ENCODE assay signal across 11 cellular contexts in the genomic region with DNA sequence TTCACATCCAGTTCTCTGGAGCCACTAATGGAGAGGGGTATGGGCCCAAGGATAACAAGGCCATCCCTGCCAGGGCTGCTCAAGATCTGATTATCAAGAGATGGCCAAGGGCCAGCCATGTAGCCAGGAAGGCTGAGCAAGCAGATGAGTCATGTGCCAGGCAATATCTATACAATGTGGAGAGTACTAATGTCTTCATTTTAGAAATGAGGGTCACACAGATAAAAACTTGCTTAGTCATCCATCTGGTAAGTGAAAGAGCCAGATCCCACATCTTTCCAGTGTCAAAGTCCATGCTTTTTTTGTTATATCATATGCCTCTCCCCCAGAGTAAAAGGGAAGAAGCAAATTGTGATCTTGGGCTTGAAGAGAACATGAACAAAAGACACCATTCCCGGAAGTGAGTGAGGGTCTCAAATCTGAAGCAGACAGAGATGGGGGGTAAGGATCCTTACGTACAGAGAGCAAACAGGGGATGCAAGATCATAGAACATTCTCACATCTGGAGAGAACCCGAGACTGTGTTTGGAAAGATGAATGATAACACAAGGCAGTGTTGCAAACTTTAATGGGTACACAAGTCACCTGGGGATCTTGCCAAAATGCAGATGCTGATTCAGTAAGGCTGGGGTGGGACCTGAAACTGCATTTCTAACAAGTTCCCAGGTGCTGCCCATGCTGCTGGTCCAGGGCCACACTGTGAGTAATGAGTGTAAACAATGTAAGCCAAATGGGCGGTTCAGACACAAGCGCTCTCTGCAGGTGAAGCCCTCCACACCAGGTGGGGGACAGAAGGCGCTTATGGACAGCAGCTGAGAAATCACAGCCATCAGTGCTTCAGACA. TPM values are rescaled to one million over a fixed set of nuclear protein-coding genes. Genes with fewer than 3 reads are reported as not detected.
A peak's percentile ranks its signal among the peaks of the same experiment; 100 is the strongest.
DNase-seq lines count a peak whose midpoint lies in the region; ATAC-seq and TF ChIP-seq lines count a peak whose summit lies in the region.
"Had no signal": no experiment of that assay in that cellular context is flagged by ENCODE, and none has a peak within 500 bp of the region (broad histone marks: within the 10 kb centered on the region; RNA-seq: fewer than 3 reads in every experiment).

No MANE protein-coding gene starts in this region.

- no peaks in the 10 kb centered on the region for H3K36me3 Mint-ChIP-seq in nephron (ENCODE audit: low read depth)
- peaks cover 2% of the 10 kb centered on the region for H3K36me3 Mint-ChIP-seq in effector memory CD8-positive, alpha-beta T cell (ENCODE audit: insufficient read depth)
- no peaks in the 10 kb centered on the region for H3K36me3 Mint-ChIP-seq in stimulated activated memory B cell treated with anti-CD40 and anti-IgM and Interleukin-4, amounts not matched to agents 10 μg/mL and 1 μg/mL and 100 μg/mL, for 72 hours

- in situ Hi-C loops in Caki2 (cut with HindIII; ENCODE audit: low pct_unique_long_range_greater_than_20kb, low sequenced_read_pairs): no loop called here

- H3K4me3 Mint-ChIP-seq in nephron: no peak overlapping the region
- H3K4me3 Mint-ChIP-seq in effector memory CD8-positive, alpha-beta T cell: no peak overlapping the region
- H3K4me3 Mint-ChIP-seq in stimulated activated memory B cell treated with anti-CD40 and anti-IgM and Interleukin-4, amounts not matched to agents 10 μg/mL and 1 μg/mL and 100 μg/mL, for 72 hours: no peak overlapping the region
- H3K4me3 Mint-ChIP-seq: activated T-helper 1 cell treated with anti-CD3 and anti-CD28 coated beads, Interleukin-12 subunit alpha, Interleukin-12 subunit beta, Interleukin-2, Interleukin-4 antibody, amounts not matched to agents 30 ng/mL and 10 ng/mL and 1 ng/mL, durations not matched to agents 14 hours and 24 hours and 36 hours had no signal

- no peaks in the 10 kb centered on the region for H3K27me3 Mint-ChIP-seq in nephron (ENCODE audit: low read depth)
- H3K27me3 Mint-ChIP-seq in effector memory CD8-positive, alpha-beta T cell: peaks cover 20 to 30% of the 10 kb centered on the region in 2 donors
- H3K27me3 Mint-ChIP-seq in stimulated activated memory B cell treated with anti-CD40 and anti-IgM and Interleukin-4, amounts not matched to agents 10 μg/mL and 1 μg/mL and 100 μg/mL, for 72 hours: peaks cover 15% of the 10 kb centered on the region

- TF ChIP-seq CTCF in choroid plexus epithelial cell (conservative IDR thresholded peaks at IDR 0.05; ENCODE audit: low read depth, low read length) (no peak), nephron (IDR thresholded peaks at IDR 0.05; ENCODE audit: unreplicated experiment in 3 of 3) (no peak)

- H3K4me1 Mint-ChIP-seq in nephron: peaks cover 27% of the 10 kb centered on the region
- no peaks in the 10 kb centered on the region for H3K4me1 Mint-ChIP-seq in effector memory CD8-positive, alpha-beta T cell (ENCODE audit: low read depth in 2 of 2)
- H3K4me1 Mint-ChIP-seq in stimulated activated memory B cell treated with anti-CD40 and anti-IgM and Interleukin-4, amounts not matched to agents 10 μg/mL and 1 μg/mL and 100 μg/mL, for 72 hours: no peaks in the 10 kb centered on the region

- peaks cover 5% of the 10 kb centered on the region for H3K9me3 Mint-ChIP-seq in nephron
- no peaks in the 10 kb centered on the region for H3K9me3 Mint-ChIP-seq in effector memory CD8-positive, alpha-beta T cell
- H3K9me3 Mint-ChIP-seq in stimulated activated memory B cell treated with anti-CD40 and anti-IgM and Interleukin-4, amounts not matched to agents 10 μg/mL and 1 μg/mL and 100 μg/mL, for 72 hours: peaks cover 3% of the 10 kb centered on the region
- H3K9me3 Mint-ChIP-seq: activated T-helper 1 cell treated with anti-CD3 and anti-CD28 coated beads, Interleukin-12 subunit alpha, Interleukin-12 subunit beta, Interleukin-2, Interleukin-4 antibody, amounts not matched to agents 30 ng/mL and 10 ng/mL and 1 ng/mL, durations not matched to agents 14 hours and 24 hours and 36 hours had no signal

- H3K27ac Mint-ChIP-seq in nephron: peak overlapping the region in 2 of 3 experiments; percentile 49 to 64
- H3K27ac Mint-ChIP-seq in effector memory CD8-positive, alpha-beta T cell: no peak overlapping the region
- no peak overlapping the region for H3K27ac Mint-ChIP-seq in stimulated activated memory B cell treated with anti-CD40 and anti-IgM and Interleukin-4, amounts not matched to agents 10 μg/mL and 1 μg/mL and 100 μg/mL, for 72 hours
- H3K27ac Mint-ChIP-seq: activated T-helper 1 cell treated with anti-CD3 and anti-CD28 coated beads, Interleukin-12 subunit alpha, Interleukin-12 subunit beta, Interleukin-2, Interleukin-4 antibody, amounts not matched to agents 30 ng/mL and 10 ng/mL and 1 ng/mL, durations not matched to agents 14 hours and 24 hours and 36 hours had no signal

- ATAC-seq in effector memory CD8-positive, alpha-beta T cell (replicated peaks): no peak
- no peak for ATAC-seq in stimulated activated memory B cell treated with anti-CD40 and anti-IgM and Interleukin-4, amounts not matched to agents 10 μg/mL and 1 μg/mL and 100 μg/mL, for 72 hours

- DNase-seq in Caki2 (ENCODE audit: low read depth) (peak; percentile 80), NCI-H69 (lab: John Stamatoyannopoulos, UW) (peak; percentile 38), choroid plexus epithelial cell (ENCODE audit: low read depth) (peak; percentile 74), SIG-M5 treated with dmso at 0.1 percent for 504 hours (lab: John Stamatoyannopoulos, UW; ENCODE audit: unreplicated experiment) (no peak), iPS-NIHi11 (ENCODE audit: low spot score) (no peak)
- no peak for DNase-seq in effector memory CD8-positive, alpha-beta T cell
- DNase-seq: NCI-H526; stimulated activated CD4-positive, alpha-beta T cell treated with anti-CD3 and anti-CD28 coated beads, Interleukin-4, amount 100 ng/mL, for 4 hours had no signal

- H3K4me3 ChIP-seq in choroid plexus epithelial cell (ENCODE audit: low read depth, low read length): no peak overlapping the region

RNA-seq across cellular contexts. Expression of a gene that starts 20.0 kb away (rescaled TPM):
- 0.61 TPM in 1 of 2 replicates, not detected in the other for total RNA-seq in Caki2 (2014; rRNA removed; shearing (Covaris generic); ENCODE audit: low replicate concordance)
- total RNA-seq: activated T-helper 1 cell treated with anti-CD3 and anti-CD28 coated beads, Interleukin-12 subunit alpha, Interleukin-12 subunit beta, Interleukin-2, Interleukin-4 antibody, amounts not matched to agents 30 ng/mL and 10 ng/mL and 1 ng/mL, durations not matched to agents 14 hours and 24 hours and 36 hours had no signal

Comparison
In these comparisons a context has a peak if more than half of its experiments do, and no peak if none do; other contexts are left out.
1. DNase-seq: peak in Caki2 (single experiment), NCI-H69 (single experiment) and choroid plexus epithelial cell (single experiment); none in effector memory CD8-positive, alpha-beta T cell (0 of 3), SIG-M5 treated with dmso at 0.1 percent for 504 hours (single experiment) and iPS-NIHi11 (single experiment).
2. H3K27ac Mint-ChIP-seq: peak in nephron (2 of 3); none in effector memory CD8-positive, alpha-beta T cell (0 of 2) and stimulated activated memory B cell treated with anti-CD40 and anti-IgM and Interleukin-4, amounts not matched to agents 10 μg/mL and 1 μg/mL and 100 μg/mL, for 72 hours (single experiment).